Comparison of ENCODE assay signal across 8 cellular contexts in the genomic region with DNA sequence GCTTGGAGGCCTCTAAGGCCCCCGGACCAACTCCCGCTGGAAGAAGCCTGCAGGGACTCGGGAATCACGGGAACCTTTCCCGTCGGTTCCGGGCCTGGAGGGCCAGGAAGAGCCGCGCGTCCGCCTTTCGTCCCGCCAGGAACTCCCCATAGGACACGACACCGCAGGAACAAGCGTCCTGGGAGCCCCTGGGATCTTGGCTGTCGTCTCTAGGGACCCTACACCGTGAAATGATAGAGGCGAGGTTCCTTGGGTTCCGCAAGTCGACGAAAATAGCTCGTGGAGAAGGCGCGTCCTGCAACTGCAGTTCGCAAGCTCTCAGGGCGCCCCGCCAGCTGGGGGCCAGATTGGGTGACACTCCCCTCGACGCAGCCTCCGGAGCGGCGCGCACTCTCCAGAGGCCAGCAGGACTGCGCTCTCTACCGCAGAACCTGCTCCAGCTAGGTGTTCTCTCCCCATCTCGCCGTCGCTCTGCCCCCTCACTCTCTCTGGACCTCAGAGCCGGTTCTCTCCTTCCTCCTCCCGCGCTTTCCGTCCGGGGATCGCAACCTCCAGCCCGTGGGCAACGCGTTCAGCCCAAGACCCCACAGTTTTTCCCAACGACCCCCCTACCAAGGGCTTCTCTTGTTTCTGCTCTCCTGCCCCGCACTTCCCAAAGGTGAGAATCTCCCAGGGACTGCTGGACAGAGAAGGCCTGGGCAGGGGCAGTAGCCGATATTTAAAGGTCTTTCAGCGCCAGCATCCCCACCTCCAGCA. TPM values are rescaled to one million over a fixed set of nuclear protein-coding genes. Genes with fewer than 3 reads are reported as not detected.
DNase-seq lines count a peak whose midpoint lies in the region; ATAC-seq, FAIRE-seq and TF ChIP-seq lines count a peak whose summit lies in the region.

No MANE protein-coding gene starts in this region.

- no peak overlapping the region for H2AK5ac ChIP-seq in H1 (ENCODE audit: low read depth, low read length)

- H2BK5ac ChIP-seq in H1 (ENCODE audit: low read depth, low read length), result peak overlapping the region; percentile 73; the same call in 1 of the 2 replicates

- no peaks in the 10 kb centered on the region for H3K36me3 Mint-ChIP-seq in CD4-positive, alpha-beta memory T cell
- peaks cover 16% of the 10 kb centered on the region for H3K36me3 Mint-ChIP-seq in nephron progenitor cell (ENCODE audit: low read depth)

- FAIRE-seq in H1 (lab: Jason Lieb, UNC), result no peak

- TF ChIP-seq RAD21 in H1 (IDR thresholded peaks at IDR 0.05 in 1 of 2, conservative IDR thresholded peaks at IDR 0.05 in 1 of 2; ENCODE audit: low read depth in 2 of 2, low read length in 2 of 2), result peak in 1 of 2 experiments; percentile 10; a peak in 1 of 4 replicates

- H3K4ac ChIP-seq in H1 (replicated peaks; ENCODE audit: insufficient read length, low read depth, low read length), result no peak overlapping the region

- no peak for TF ChIP-seq EP300 in H1 (IDR thresholded peaks at IDR 0.05; ENCODE audit: borderline replicate concordance in 1 of 2, low read depth in 2 of 2, low read length in 2 of 2)

- H3K4me3 Mint-ChIP-seq in CD4-positive, alpha-beta memory T cell, result peak overlapping the region; percentile 65 to 88 (median 84)
- peak overlapping the region; percentile 99 for H3K4me3 Mint-ChIP-seq in nephron progenitor cell

- H2BK12ac ChIP-seq in H1 (ENCODE audit: low read depth, low read length), result peak overlapping the region; percentile 62; the same call in 1 of the 2 replicates

- no peaks in the 10 kb centered on the region for H3K9me2 ChIP-seq in Karpas-422 (replicated peaks; ENCODE audit: insufficient read depth, low read length)

- no peak overlapping the region for H4K5ac ChIP-seq in H1 (ENCODE audit: insufficient read length, low read depth, low read length)

- no peak overlapping the region for H3K27ac ChIP-seq in CD4-positive, alpha-beta memory T cell (ENCODE audit: low read depth, low read length)
- H3K27ac ChIP-seq in KOPT-K1 (ENCODE audit: low read depth, low read length, poor library complexity, severe bottlenecking) (peak overlapping the region; percentile 63), H1 (ENCODE audit: low read depth, low read length) (no peak overlapping the region), Karpas-422 (ENCODE audit: low read length) (no peak overlapping the region)

- POLR2A ChIA-PET in CD4-positive, alpha-beta memory T cell (lab: Charles Lee; ENCODE audit: partially characterized antibody), result no interaction called here
- POLR2A ChIA-PET in H1 (lab: Charles Lee; ENCODE audit: partially characterized antibody), result interaction anchor here (1.6 to 5.3 kb wide), 5 partner anchors 8 to 26 kb away, joined by 4 to 29 read pairs (median 14); no protein-coding TSS in a partner anchor

- H3K18ac ChIP-seq in H1 (ENCODE audit: extremely low read depth, low read length), result peak overlapping the region; percentile 88

- peaks cover 24 to 34% of the 10 kb centered on the region in 2 donors for H3K27me3 Mint-ChIP-seq in CD4-positive, alpha-beta memory T cell
- peaks cover 16% of the 10 kb centered on the region for H3K27me3 Mint-ChIP-seq in nephron progenitor cell (ENCODE audit: low read depth, poor library complexity)

- H3K4me1 ChIP-seq in CD4-positive, alpha-beta memory T cell (ENCODE audit: insufficient read depth, low read length), result peaks cover 33% of the 10 kb centered on the region
- H3K4me1 ChIP-seq in H1 (replicated peaks in 1 of 4; ENCODE audit: control insufficient read depth in 3 of 4, insufficient read depth in 4 of 4, low read length in 3 of 4), result peaks cover 4 to 6% (median 5%) of the 10 kb centered on the region in 4 experiments; a peak in 5 of 7 replicates
- H3K4me1 ChIP-seq in Karpas-422 (ENCODE audit: low read length), result no peaks in the 10 kb centered on the region

- no peaks in the 10 kb centered on the region for H3K79me1 ChIP-seq in H1 (ENCODE audit: low read depth, low read length)

- H2AFZ ChIP-seq in H1 (ENCODE audit: low read length) (peak overlapping the region; percentile 58; the same call in 1 of the 2 replicates), Karpas-422 (ENCODE audit: low read length) (no peak overlapping the region)

- H3K23ac ChIP-seq in H1 (ENCODE audit: insufficient read length), result no peak overlapping the region

- no peak for TF ChIP-seq POLR2A in H1 (IDR thresholded peaks at IDR 0.05; ENCODE audit: control extremely low read depth in 1 of 2, low read depth in 2 of 2, low read length in 2 of 2)

- intact Hi-C loops in CD4-positive, alpha-beta memory T cell (cut with micrococcal nuclease), result no loop called here

- H3K56ac ChIP-seq in H1 (replicated peaks; ENCODE audit: insufficient read length, low read depth, low read length), result no peak overlapping the region

- peak overlapping the region; percentile 38 for H4K91ac ChIP-seq in H1 (replicated peaks; ENCODE audit: insufficient read length, low read length)

- no peak overlapping the region; a peak in 2 of 7 replicates for H3K9ac ChIP-seq in H1 (replicated peaks in 1 of 4; ENCODE audit: extremely low read depth in 1 of 4, low read depth in 3 of 4, low read length in 3 of 4)
- H3K9ac ChIP-seq in Karpas-422 (ENCODE audit: low read length), result no peak overlapping the region

- no peaks in the 10 kb centered on the region for H3K9me3 ChIP-seq in CD4-positive, alpha-beta memory T cell (ENCODE audit: control insufficient read depth in 1 of 2, low read length in 2 of 2)
- H3K9me3 ChIP-seq in KOPT-K1 (ENCODE audit: insufficient read depth, low read length, poor library complexity, severe bottlenecking), result peaks cover 12% of the 10 kb centered on the region
- H3K9me3 ChIP-seq in H1 (ENCODE audit: insufficient read depth in 2 of 2, low read depth in 1 of 2, low read length in 1 of 2), result no peaks in the 10 kb centered on the region
- no peaks in the 10 kb centered on the region for H3K9me3 ChIP-seq in Karpas-422 (ENCODE audit: low read length)

- no peaks in the 10 kb centered on the region for H4K20me1 ChIP-seq in H1 (replicated peaks in 1 of 2; ENCODE audit: control insufficient read depth in 1 of 2, insufficient read depth in 2 of 2, low read length in 2 of 2)
- no peaks in the 10 kb centered on the region for H4K20me1 ChIP-seq in Karpas-422 (ENCODE audit: insufficient read depth, low read depth, low read length)

- no peak overlapping the region for H3K14ac ChIP-seq in H1 (ENCODE audit: insufficient read length)

- H3K9me3 Mint-ChIP-seq in CD4-positive, alpha-beta memory T cell, result no peaks in the 10 kb centered on the region
- H3K9me3 Mint-ChIP-seq in nephron progenitor cell, result no peaks in the 10 kb centered on the region

- TF ChIP-seq CTCF in H1 (IDR thresholded peaks at IDR 0.05; ENCODE audit: control extremely low read depth in 1 of 3, insufficient read depth in 1 of 3, low read depth in 1 of 3, low read length in 3 of 3) (no peak), nephron progenitor cell (IDR thresholded peaks at IDR 0.05) (no peak)

- no peaks in the 10 kb centered on the region for H3K36me3 ChIP-seq in CD4-positive, alpha-beta memory T cell (ENCODE audit: insufficient read depth, low read length)
- H3K36me3 ChIP-seq in KOPT-K1 (ENCODE audit: insufficient read depth, low read length) (peaks cover 22% of the 10 kb centered on the region), H1 (ENCODE audit: control insufficient read depth in 2 of 4, insufficient read depth in 4 of 4, low read length in 3 of 4) (no peaks in the 10 kb centered on the region), Karpas-422 (ENCODE audit: insufficient read depth, low read length) (no peaks in the 10 kb centered on the region)

- peaks cover 8% of the 10 kb centered on the region for H3K27me3 ChIP-seq in CD4-positive, alpha-beta memory T cell (ENCODE audit: insufficient read depth, low read length)
- H3K27me3 ChIP-seq in H1 (replicated peaks in 1 of 4; ENCODE audit: control insufficient read depth in 3 of 4, extremely low read depth in 1 of 4, insufficient read depth in 3 of 4, low read length in 3 of 4) (peaks cover 17 to 64% (median 55%) of the 10 kb centered on the region in 4 experiments), Karpas-422 (ENCODE audit: low read length) (no peaks in the 10 kb centered on the region; the same call in 1 of the 2 replicates)

- H3K23me2 ChIP-seq in H1 (ENCODE audit: low read depth, low read length), result peaks cover 47% of the 10 kb centered on the region

- H2BK20ac ChIP-seq in H1 (ENCODE audit: low read length), result peak overlapping the region; percentile 48; the same call in 1 of the 2 replicates

- WGBS in H1 (ENCODE audit: extremely low coverage in 1 of 2, insufficient coverage in 1 of 2, insufficient read length in 1 of 2, insufficient replicate concordance in 2 of 2, low coverage in 1 of 2, low lambda C conversion rate in 2 of 2, missing lambda C conversion rate in 1 of 2), 2 experiments, result 1% methylated on average over 35 of the region's 52 CpGs; no CpG with 5 or more reads in 1 of the 2 experiments

- no peak for ATAC-seq in GM21360 (IDR thresholded peaks at IDR 0.05; ENCODE audit: unreplicated experiment)
- no peak for ATAC-seq in GM18861 (IDR thresholded peaks at IDR 0.05; ENCODE audit: unreplicated experiment)

- H2BK15ac ChIP-seq in H1 (ENCODE audit: low read length), result no peak overlapping the region; the same call in 1 of the 2 replicates

- H3K4me1 Mint-ChIP-seq in CD4-positive, alpha-beta memory T cell, result peaks cover 8 to 47% (median 23%) of the 10 kb centered on the region in 4 donors
- peaks cover 42% of the 10 kb centered on the region for H3K4me1 Mint-ChIP-seq in nephron progenitor cell

- no peak overlapping the region for H2BK120ac ChIP-seq in H1 (replicated peaks; ENCODE audit: low read depth, low read length)

- CTCF ChIA-PET in CD4-positive, alpha-beta memory T cell (lab: Charles Lee; ENCODE audit: partially characterized antibody), result interaction anchor here (0.6 to 1.0 kb wide), 2 partner anchors 26 to 541 kb away, joined by 3 to 4 read pairs; no protein-coding TSS in a partner anchor
- CTCF ChIA-PET in H1 (lab: Charles Lee; ENCODE audit: partially characterized antibody), result interaction anchor here (0.5 to 3.7 kb wide), 21 partner anchors 8 to 418 kb away, joined by 3 to 18 read pairs (median 4); no protein-coding TSS in a partner anchor

- H4K8ac ChIP-seq in H1 (ENCODE audit: extremely low read depth, insufficient read depth, low read length), result no peak overlapping the region

- no peak overlapping the region for H3K27ac Mint-ChIP-seq in CD4-positive, alpha-beta memory T cell
- H3K27ac Mint-ChIP-seq in nephron progenitor cell, result peak overlapping the region; percentile 84

- H3K4me2 ChIP-seq in H1 (ENCODE audit: insufficient read depth in 1 of 2, low read depth in 2 of 2, low read length in 2 of 2), result peak overlapping the region; percentile 94 to 99
- no peak overlapping the region for H3K4me2 ChIP-seq in Karpas-422 (ENCODE audit: low read depth, low read length, poor library complexity, severe bottlenecking)

- peak overlapping the region in 1 of 2 donors; percentile 37 for H3K4me3 ChIP-seq in CD4-positive, alpha-beta memory T cell (ENCODE audit: low read length in 2 of 2)
- H3K4me3 ChIP-seq in H1 (ENCODE audit: extremely low read depth in 1 of 4, insufficient read depth in 2 of 4, low read depth in 3 of 4, low read length in 4 of 4), result peak overlapping the region; percentile 54 to 86 (median 78)
- no peak overlapping the region for H3K4me3 ChIP-seq in Karpas-422 (ENCODE audit: low read length)

- DNase-seq in CD4-positive, alpha-beta memory T cell, result no peak
- DNase-seq in H1 (ENCODE audit: low read depth in 1 of 2, low spot score in 2 of 2), result peak in 1 of 2 experiments; percentile 84
- peak; percentile 59 for DNase-seq in nephron progenitor cell
- no peak for DNase-seq in globus pallidus (ENCODE audit: low spot score)
- no peak for DNase-seq in Karpas-422

- no peaks in the 10 kb centered on the region for H3K79me2 ChIP-seq in H1 (ENCODE audit: control insufficient read depth in 1 of 2, insufficient read depth in 2 of 2, low read length in 2 of 2)
- no peaks in the 10 kb centered on the region for H3K79me2 ChIP-seq in Karpas-422 (ENCODE audit: low read length)

RNA-seq across cellular contexts. Expression of gene BMP4, which starts 0.8 kb away (rescaled TPM):
- 1 to 10 TPM; 2.2 to 2.8 TPM for total RNA-seq in CD4-positive, alpha-beta memory T cell
- 1 to 10 TPM in 1 of 2 donors, not detected in 1; 1.1 TPM for polyA plus RNA-seq in CD4-positive, alpha-beta memory T cell
- total RNA-seq in H1 (2021; fragmentation: NEBNext Ultra II Directional; extraction: Animal tissue kit (Norgen Biotek cat#: 25700)), result 5.4 and 5.9 TPM in 2 replicates
- polyA plus RNA-seq in H1 (2011; rRNA removed), result 2.3 and 4.2 TPM in 2 replicates
- 3.7 TPM for polyA plus RNA-seq in H1 (2011; cell fraction: cytosol; rRNA removed)
- 3.4 TPM for polyA plus RNA-seq in H1 (2011; cell fraction: nucleus; rRNA removed)
- 2.7 to 4.9 TPM (median 3.5 TPM) in 4 replicates for polyA plus RNA-seq in H1 (2012, experiment 1 of 2)
- 3.0 TPM for polyA plus RNA-seq in H1 (2012, experiment 2 of 2)
- polyA plus RNA-seq in H1 (2013, experiment 1 of 2), result 4.2 TPM
- 4.5 TPM for polyA plus RNA-seq in H1 (2013, experiment 2 of 2)
- 2.0 and 3.6 TPM in 2 replicates for polyA minus RNA-seq in H1 (2011; rRNA and poly(A)+ RNA removed)
- 3.2 TPM for polyA minus RNA-seq in H1 (2011; cell fraction: cytosol; rRNA and poly(A)+ RNA removed)
- polyA minus RNA-seq in H1 (2011; cell fraction: nucleus; rRNA and poly(A)+ RNA removed), result 3.0 TPM
- not detected in 2 replicates for total RNA-seq in Karpas-422 (2014; rRNA removed; shearing (Covaris generic); ENCODE audit: low replicate concordance)
